In genomic region chr18:68435581-68435980, GRCh38 we compare ENCODE assay signal across 25 cellular contexts.
"Had no signal": no experiment of that assay in that cellular context is flagged by ENCODE, and none has a peak within 500 bp of the region (broad histone marks: within the 10 kb centered on the region; RNA-seq: fewer than 3 reads in every experiment).

No MANE protein-coding gene starts in this region.

- H3K4me3 Mint-ChIP-seq: activated CD8-positive, alpha-beta T cell treated with anti-CD3 and anti-CD28 coated beads for 36 hours; activated naive CD8-positive, alpha-beta T cell treated with anti-CD3 and anti-CD28 coated beads, Interleukin-2, amount 10 ng/mL, durations not matched to agents 7 days and 5 days; activated T-cell treated with anti-CD3 and anti-CD28 coated beads, Interleukin-2, amount 50 U/mL, for 72 hours had no signal

- H3K27ac Mint-ChIP-seq: activated CD8-positive, alpha-beta T cell treated with anti-CD3 and anti-CD28 coated beads for 36 hours; activated naive CD8-positive, alpha-beta T cell treated with anti-CD3 and anti-CD28 coated beads, Interleukin-2, amount 10 ng/mL, durations not matched to agents 7 days and 5 days; activated T-cell treated with anti-CD3 and anti-CD28 coated beads, Interleukin-2, amount 50 U/mL, for 72 hours; T-helper 1 cell treated with Interleukin-12 subunit alpha and Interleukin-12 subunit beta and Interleukin-4 antibody, amounts not matched to agents 30 μg/mL and 1 μg/mL, for 36 hours had no signal

- H3K27me3 Mint-ChIP-seq: activated CD8-positive, alpha-beta T cell treated with anti-CD3 and anti-CD28 coated beads for 36 hours; activated naive CD8-positive, alpha-beta T cell treated with anti-CD3 and anti-CD28 coated beads, Interleukin-2, amount 10 ng/mL, durations not matched to agents 7 days and 5 days had no signal

- H3K4me1 ChIP-seq: adrenal gland, breast epithelium, SJSA1 had no signal

- H3K27me3 ChIP-seq: adrenal gland, breast epithelium, MG63, SJSA1 had no signal

- H3K36me3 Mint-ChIP-seq: activated naive CD8-positive, alpha-beta T cell treated with anti-CD3 and anti-CD28 coated beads, Interleukin-2, amount 10 ng/mL, durations not matched to agents 7 days and 5 days had no signal

- H3K36me3 ChIP-seq: adrenal gland, breast epithelium, MG63, SJSA1 had no signal

- ATAC-seq: activated CD4-positive, CD25-positive, alpha-beta regulatory T cell treated with anti-CD3 and anti-CD28 coated beads, Interleukin-2, amount 50 U/mL, for 24 hours; activated T-cell treated with anti-CD3 and anti-CD28 coated beads, Interleukin-2, amount 50 U/mL, for 72 hours; Panc1 had no signal

- H3K4me3 ChIP-seq: adrenal gland, breast epithelium, MG63, SJSA1 had no signal

- H3K9me3 ChIP-seq: adrenal gland, breast epithelium, MG63 had no signal

- DNase-seq: activated CD4-positive, alpha-beta T cell treated with anti-CD3 and anti-CD28 coated beads for 4 hours; activated CD8-positive, alpha-beta memory T cell treated with anti-CD3 and anti-CD28 coated beads, Interleukin-2, amount 50 U/mL, for 4 hours; activated CD8-positive, alpha-beta T cell treated with anti-CD3 and anti-CD28 coated beads for 36 hours; activated naive CD4-positive, alpha-beta T cell treated with anti-CD3 and anti-CD28 coated beads, Interleukin-2, amount 50 U/mL, for 16 hours; activated naive CD8-positive, alpha-beta T cell treated with anti-CD3 and anti-CD28 coated beads, Interleukin-2, amount 10 ng/mL, durations not matched to agents 7 days and 5 days; activated T-cell treated with anti-CD3 and anti-CD28 coated beads, Interleukin-2, amount 50 U/mL, for 72 hours; adrenal gland; anterior cingulate cortex; caudate nucleus; MG63; MV-4-11; NCI-H1092 treated with DMSO at 0.1 percent for 48 hours; NCI-H1417 treated with DMSO at 0.1 percent for 48 hours; NCI-H1694 treated with DMSO at 0.1 percent for 48 hours; NCI-H2029 treated with DMSO at 0.1 percent for 48 hours; NCI-H510A treated with DMSO at 0.1 percent for 48 hours; NCI-H69; NK-92 treated with Interleukin-12 subunit alpha and Interleukin-12 subunit beta, amount 100 ng/mL, for 24 hours; SHP77 had no signal

- H3K27ac ChIP-seq: adrenal gland, breast epithelium, RWPE1, SJSA1 had no signal
